ENCODE assay signal across 8 cellular contexts in the genomic region with DNA sequence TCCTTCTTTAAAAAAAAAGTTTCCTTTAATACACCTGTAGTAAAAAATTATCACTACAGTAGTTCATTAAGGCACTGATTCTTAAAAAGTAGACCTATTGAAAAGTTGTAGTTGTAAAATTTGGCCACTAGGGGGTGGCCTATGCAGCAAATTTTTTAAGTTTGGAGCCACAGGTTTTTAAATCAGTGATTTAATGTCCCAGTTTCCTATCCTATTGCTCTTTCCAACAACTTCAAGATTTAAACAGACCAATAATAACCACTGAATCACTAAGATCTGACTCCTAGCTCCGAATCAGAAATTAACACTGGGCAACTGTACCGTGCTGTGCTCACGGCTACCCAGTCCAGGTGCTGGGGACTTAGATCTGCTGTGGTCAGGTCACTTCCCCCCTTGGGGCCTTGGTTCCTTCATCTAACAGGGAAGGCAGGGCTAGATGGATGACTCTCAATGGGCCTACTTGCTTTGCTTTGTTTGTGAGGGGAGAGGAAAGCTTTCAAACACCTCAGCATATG.
A peak's percentile ranks its signal among the peaks of the same experiment; 100 is the strongest.
DNase-seq lines count a peak whose midpoint lies in the region; ATAC-seq, FAIRE-seq and TF ChIP-seq lines count a peak whose summit lies in the region.

No MANE protein-coding gene starts in this region.

- FAIRE-seq in endometrium (lab: Jason Lieb, UNC), result peak; percentile 93

- H3K4me3 ChIP-seq in Peyer's patch, result no peak overlapping the region

- peak; percentile 74 for ATAC-seq in HG02981 (IDR thresholded peaks at IDR 0.05; ENCODE audit: unreplicated experiment)
- no peak for ATAC-seq in GM21723 (IDR thresholded peaks at IDR 0.05; ENCODE audit: unreplicated experiment)

- DNase-seq in NCI-H1694 treated with DMSO at 0.1 percent for 48 hours (lab: John Stamatoyannopoulos, UW), result peak; percentile 28
- DNase-seq in NCI-H1694 (lab: John Stamatoyannopoulos, UW), result no peak
- peak in 2 of 3 donors; percentile 41 to 61 for DNase-seq in Peyer's patch
- peak; percentile 58 for DNase-seq in midbrain (lab: John Stamatoyannopoulos, UW)
- DNase-seq in mucosa of gallbladder (ENCODE audit: low spot score), result no peak

- H3K27ac ChIP-seq in Peyer's patch, result peak overlapping the region in 1 of 4 donors; percentile 31

- TF ChIP-seq POLR2A in Peyer's patch (IDR thresholded peaks at IDR 0.05), result no peak

- H3K36me3 ChIP-seq in Peyer's patch, result peaks cover 0 to 61% (median 0%) of the 10 kb centered on the region in 3 donors

- peak; percentile 74 to 94 (median 80) for TF ChIP-seq CTCF in Peyer's patch (IDR thresholded peaks at IDR 0.05)

- H3K27me3 ChIP-seq in Peyer's patch, result no peaks in the 10 kb centered on the region

- no peaks in the 10 kb centered on the region for H3K9me3 ChIP-seq in Peyer's patch

- H3K4me1 ChIP-seq in Peyer's patch, result peaks cover 0 to 4% (median 0%) of the 10 kb centered on the region in 4 donors

Comparison
In these comparisons a context has a peak if more than half of its experiments do, and no peak if none do; other contexts are left out.
1. DNase-seq: peak in NCI-H1694 treated with DMSO at 0.1 percent for 48 hours (single experiment), Peyer's patch (2 of 3) and midbrain (single experiment); none in NCI-H1694 (single experiment) and mucosa of gallbladder (single experiment).